ENCODE assay signal across 11 cellular contexts in genomic region chr6:10595731-10596664, GRCh38.
DNase-seq lines count a peak whose midpoint lies in the region; ATAC-seq and TF ChIP-seq lines count a peak whose summit lies in the region.
"Had no signal": no experiment of that assay in that cellular context is flagged by ENCODE, and none has a peak within 500 bp of the region (broad histone marks: within the 10 kb centered on the region; RNA-seq: fewer than 3 reads in every experiment).

No MANE protein-coding gene starts in this region.

- POLR2A ChIA-PET in PC-9 (lab: Charles Lee; ENCODE audit: unreplicated experiment) = interaction anchor here (0.5 to 0.6 kb wide), 4 partner anchors 161 to 634 kb away, joined by 4 to 21 read pairs (median 4); no protein-coding TSS in a partner anchor

- no peaks in the 10 kb centered on the region for H3K27me3 ChIP-seq in PC-9 (ENCODE audit: insufficient read depth, low read depth)
- no peaks in the 10 kb centered on the region for H3K27me3 ChIP-seq in kidney epithelial cell (ENCODE audit: control insufficient read depth, insufficient read depth, low read length)
- H3K27me3 ChIP-seq in vagina = no peaks in the 10 kb centered on the region
- H3K27me3 ChIP-seq: colonic mucosa, neutrophil had no signal

- H3K4me1 ChIP-seq in PC-9 (replicated peaks; ENCODE audit: insufficient read depth) (peaks cover 9% of the 10 kb centered on the region), vagina (no peaks in the 10 kb centered on the region)
- H3K4me1 ChIP-seq: colonic mucosa had no signal

- no peak for TF ChIP-seq POLR2A in vagina (IDR thresholded peaks at IDR 0.05)

- 0 out of 2 replicates have a peak, but pooled peaks cover 9% of the 10 kb centered on the region for H3K79me2 ChIP-seq in PC-9 (ENCODE audit: low read depth)

- H3K4me2 ChIP-seq in PC-9 = peak overlapping the region; percentile 39

- BruUV-seq in PC-9 (replicated peaks; lab: Mats Ljungman, UMichigan) = no TSS peak

- H4K20me1 ChIP-seq in PC-9 (ENCODE audit: insufficient read depth) = no peaks in the 10 kb centered on the region; the same call in 1 of the 2 replicates

- H3K9me2 ChIP-seq in PC-9 (ENCODE audit: insufficient read depth) = no peaks in the 10 kb centered on the region

- DNase-seq in PC-9 (peak; percentile 65 to 71), kidney epithelial cell (ENCODE audit: low read depth) (peak; percentile 16), SKM-1 (lab: John Stamatoyannopoulos, UW; ENCODE audit: unreplicated experiment) (no peak), NCI-H82 (lab: John Stamatoyannopoulos, UW) (no peak), vagina (ENCODE audit: extremely low spot score in 2 of 2) (no peak)
- no peak for DNase-seq in activated T-cell treated with anti-CD3 and anti-CD28 coated beads, Interleukin-2, amount 50 U/mL, for 1 hour
- DNase-seq: colonic mucosa, NCI-H187 treated with DMSO at 0.1 percent for 48 hours had no signal

- H2AFZ ChIP-seq in PC-9 = no peak overlapping the region

- CTCF ChIA-PET in PC-9 (lab: Charles Lee) = interaction anchor here (0.7 kb wide), 1 partner anchor 20 kb away, joined by 3 read pairs; no protein-coding TSS in a partner anchor

- intact Hi-C loops in PC-9 (cut with micrococcal nuclease; ENCODE audit: unreplicated experiment) (no loop called here), vagina (cut with DNase I) (no loop called here)

- ATAC-seq in GM18867 (IDR thresholded peaks at IDR 0.05; ENCODE audit: unreplicated experiment) (peak; percentile 74), HG03354 (IDR thresholded peaks at IDR 0.05; ENCODE audit: poor library complexity, severe bottlenecking, unreplicated experiment) (peak; percentile 72)

- H3K4me3 ChIP-seq in PC-9 (no peak overlapping the region), kidney epithelial cell (ENCODE audit: low read depth, low read length) (no peak overlapping the region), vagina (no peak overlapping the region)
- H3K4me3 ChIP-seq: colonic mucosa had no signal

- H3K9me3 ChIP-seq in PC-9 (ENCODE audit: insufficient read depth, low read depth) (no peaks in the 10 kb centered on the region), vagina (no peaks in the 10 kb centered on the region)
- H3K9me3 ChIP-seq: colonic mucosa, neutrophil had no signal

- H3K27ac ChIP-seq in PC-9 (peak overlapping the region; percentile 50; the same call in 1 of the 2 replicates), vagina (no peak overlapping the region)
- H3K27ac ChIP-seq: colonic mucosa, neutrophil had no signal

- TF ChIP-seq CTCF in PC-9 (conservative IDR thresholded peaks at IDR 0.05) (no peak), kidney epithelial cell (IDR thresholded peaks at IDR 0.05; ENCODE audit: insufficient read depth, low read length, poor library complexity, severe bottlenecking) (no peak), vagina (IDR thresholded peaks at IDR 0.05) (no peak)

- H3K36me3 ChIP-seq in PC-9 (ENCODE audit: low read depth) (no peaks in the 10 kb centered on the region), kidney epithelial cell (ENCODE audit: control insufficient read depth, insufficient read depth, low read length) (no peaks in the 10 kb centered on the region), vagina (no peaks in the 10 kb centered on the region)
- H3K36me3 ChIP-seq: colonic mucosa, neutrophil had no signal

- H3F3A ChIP-seq in PC-9 (ENCODE audit: insufficient read depth, low read depth) = peaks cover 8% of the 10 kb centered on the region; the same call in 1 of the 2 replicates

Comparison
In these comparisons a context has a peak if more than half of its experiments do, and no peak if none do; other contexts are left out.
1. DNase-seq: peak in PC-9 (2 of 2) and kidney epithelial cell (single experiment); none in SKM-1 (single experiment), NCI-H82 (single experiment), activated T-cell treated with anti-CD3 and anti-CD28 coated beads, Interleukin-2, amount 50 U/mL, for 1 hour (single experiment) and vagina (0 of 2).